Comparison of ENCODE assay signal across 15 cellular contexts in the genomic region with DNA sequence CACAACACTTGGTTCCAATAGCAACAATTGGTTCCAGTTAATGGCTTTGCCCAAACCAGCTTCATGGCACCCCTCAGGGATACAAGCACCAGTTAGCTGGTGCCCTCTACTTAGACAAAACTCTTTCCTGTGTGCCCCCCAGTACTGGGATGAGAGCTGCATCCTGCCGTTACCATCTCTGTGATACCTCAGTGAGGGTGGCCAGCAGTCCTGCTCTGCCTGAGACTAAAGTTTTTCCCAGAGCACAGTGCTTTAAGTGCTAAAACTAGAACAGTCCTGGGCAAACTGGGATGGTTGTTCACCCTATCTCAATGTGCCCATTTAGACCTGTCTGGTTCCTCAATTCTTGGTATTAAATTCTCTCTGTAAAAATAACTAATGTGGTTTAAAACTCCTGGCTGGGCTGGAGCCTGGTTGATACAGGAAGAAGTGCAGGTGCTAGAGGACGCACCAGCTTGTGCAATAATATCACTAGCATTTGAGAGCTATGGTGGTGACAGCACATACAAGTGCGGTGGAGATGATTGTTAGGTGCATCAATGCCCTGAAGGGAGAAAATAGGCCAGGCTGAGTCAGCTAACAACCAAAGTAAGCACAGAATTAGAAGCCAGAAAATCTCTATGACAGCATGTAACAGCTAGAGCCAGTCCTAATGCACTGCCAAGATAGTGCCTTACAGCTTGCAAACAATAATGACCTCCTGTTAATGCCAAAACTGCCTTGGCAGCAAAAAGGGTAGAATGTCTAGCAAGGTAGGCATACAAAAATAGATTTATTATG.
DNase-seq lines count a peak whose midpoint lies in the region; ATAC-seq and TF ChIP-seq lines count a peak whose summit lies in the region.
"Had no signal": no experiment of that assay in that cellular context is flagged by ENCODE, and none has a peak within 500 bp of the region (broad histone marks: within the 10 kb centered on the region; RNA-seq: fewer than 3 reads in every experiment).

No MANE protein-coding gene starts in this region.

- intact Hi-C loops in PC-3 (cut with micrococcal nuclease) = no loop called here
- intact Hi-C loops in heart right ventricle (cut with DNase I) = loop anchor here in 1 of 10 donors (5.0 kb wide), 1 partner anchor 180 kb away; the partner anchor contains the start of gene GALNT2
- intact Hi-C loops in posterior vena cava (cut with DNase I) = no loop called here

- POLR2A ChIA-PET in PC-3 (lab: Charles Lee; ENCODE audit: unreplicated experiment) = no interaction called here

- no TSS peak for BruUV-seq in PC-3 (replicated peaks; lab: Mats Ljungman, UMichigan)

- H3K36me3 ChIP-seq in PC-3 (ENCODE audit: low read depth, low read length) (no peaks in the 10 kb centered on the region), heart right ventricle (no peaks in the 10 kb centered on the region), rectal smooth muscle tissue (ENCODE audit: control insufficient read depth, insufficient read depth, low read length) (no peaks in the 10 kb centered on the region)
- H3K36me3 ChIP-seq: suprapubic skin had no signal

- WGBS in heart right ventricle, 2 donors = 56 to 65% methylated on average over 3 of the region's 3 CpGs

- H3K9ac ChIP-seq in PC-3 (ENCODE audit: low read length) (no peak overlapping the region), rectal smooth muscle tissue (ENCODE audit: low read length) (no peak overlapping the region)

- H3K4me2 ChIP-seq in PC-3 (ENCODE audit: low read length) = 0 out of 2 replicates have a peak overlapping the region, but pooled peaks have one; percentile 4

- H3K27ac ChIP-seq in PC-3 (ENCODE audit: low read length) = peak overlapping the region; percentile 20
- H3K27ac ChIP-seq in heart right ventricle = peak overlapping the region; percentile 60 to 86 (median 71)
- peak overlapping the region; percentile 62 for H3K27ac ChIP-seq in rectal smooth muscle tissue (ENCODE audit: low read depth, low read length)
- H3K27ac ChIP-seq: skin epidermis had no signal

- H3K9me3 ChIP-seq in PC-3 (ENCODE audit: low read length) (no peaks in the 10 kb centered on the region), heart right ventricle (no peaks in the 10 kb centered on the region)
- H3K9me3 ChIP-seq: suprapubic skin had no signal

- peaks cover 22% of the 10 kb centered on the region for H3K4me1 ChIP-seq in PC-3 (ENCODE audit: insufficient read depth, low read length)
- peaks cover 0 to 25% (median 3%) of the 10 kb centered on the region in 9 donors for H3K4me1 ChIP-seq in heart right ventricle
- H3K4me1 ChIP-seq in rectal smooth muscle tissue (ENCODE audit: control insufficient read depth, insufficient read depth, low read length) = peaks cover 9% of the 10 kb centered on the region

- no peaks in the 10 kb centered on the region for H4K20me1 ChIP-seq in PC-3 (ENCODE audit: low read length)

- no peaks in the 10 kb centered on the region for H3K79me2 ChIP-seq in PC-3 (ENCODE audit: low read length)

- ATAC-seq in PC-3 (peak; percentile 79), heart right ventricle (peak; percentile 82 to 94 (median 90)), HG03571 (IDR thresholded peaks at IDR 0.05; ENCODE audit: unreplicated experiment) (no peak)

- no peak overlapping the region for H3K4me3 ChIP-seq in PC-3 (ENCODE audit: low read length)
- H3K4me3 ChIP-seq in heart right ventricle = no peak overlapping the region
- H3K4me3 ChIP-seq in rectal smooth muscle tissue (ENCODE audit: low read length) = no peak overlapping the region
- H3K4me3 ChIP-seq: skin epidermis, suprapubic skin had no signal

- H2AFZ ChIP-seq in PC-3 (ENCODE audit: low read length) = no peak overlapping the region

- TF ChIP-seq CTCF in PC-3 (conservative IDR thresholded peaks at IDR 0.05; ENCODE audit: low read depth, low read length) = no peak
- no peak for TF ChIP-seq CTCF in heart right ventricle (IDR thresholded peaks at IDR 0.05)

- no peaks in the 10 kb centered on the region for H3F3A ChIP-seq in PC-3 (ENCODE audit: low read length, unreplicated experiment)

- peaks cover 34% of the 10 kb centered on the region for H3K27me3 ChIP-seq in PC-3 (ENCODE audit: low read length)
- H3K27me3 ChIP-seq in heart right ventricle = no peaks in the 10 kb centered on the region
- H3K27me3 ChIP-seq in rectal smooth muscle tissue (ENCODE audit: control insufficient read depth, insufficient read depth, low read length) = no peaks in the 10 kb centered on the region

- CTCF ChIA-PET in PC-3 (lab: Charles Lee) = no interaction called here

- DNase-seq in HPDE6-E6E7 (ENCODE audit: extremely low spot score) (peak; percentile 70), PC-3 (peak; percentile 96), heart right ventricle (peak in 1 of 2 donors; percentile 51), posterior vena cava (ENCODE audit: low spot score) (no peak), NCI-H526 treated with DMSO at 0.1 percent for 48 hours (lab: John Stamatoyannopoulos, UW) (no peak)
- DNase-seq in stimulated activated CD4-positive, alpha-beta T cell treated with anti-CD3 and anti-CD28 coated beads, Interleukin-4, amount 100 ng/mL, for 24 hours = no peak
- DNase-seq: activated naive CD4-positive, alpha-beta T cell treated with anti-CD3 and anti-CD28 coated beads, Interleukin-2, amount 10 ng/mL, durations not matched to agents 7 days and 5 days; CD4-positive, alpha-beta T cell; IMR-90; naive B cell; NCI-H187 treated with DMSO at 0.1 percent for 48 hours had no signal

- H3K9me2 ChIP-seq in PC-3 (replicated peaks; ENCODE audit: low read length) = no peaks in the 10 kb centered on the region

Comparison
In these comparisons a context has a peak if more than half of its experiments do, and no peak if none do; other contexts are left out.
1. DNase-seq: peak in HPDE6-E6E7 (single experiment) and PC-3 (single experiment); none in stimulated activated CD4-positive, alpha-beta T cell treated with anti-CD3 and anti-CD28 coated beads, Interleukin-4, amount 100 ng/mL, for 24 hours (single experiment), posterior vena cava (single experiment) and NCI-H526 treated with DMSO at 0.1 percent for 48 hours (single experiment).
2. H3K27ac ChIP-seq: peak in every context shown above with its lines; median percentile 71 in heart right ventricle; 62 in rectal smooth muscle tissue; 20 in PC-3.